Comparison of ENCODE assay signal across 21 cellular contexts in the genomic region with DNA sequence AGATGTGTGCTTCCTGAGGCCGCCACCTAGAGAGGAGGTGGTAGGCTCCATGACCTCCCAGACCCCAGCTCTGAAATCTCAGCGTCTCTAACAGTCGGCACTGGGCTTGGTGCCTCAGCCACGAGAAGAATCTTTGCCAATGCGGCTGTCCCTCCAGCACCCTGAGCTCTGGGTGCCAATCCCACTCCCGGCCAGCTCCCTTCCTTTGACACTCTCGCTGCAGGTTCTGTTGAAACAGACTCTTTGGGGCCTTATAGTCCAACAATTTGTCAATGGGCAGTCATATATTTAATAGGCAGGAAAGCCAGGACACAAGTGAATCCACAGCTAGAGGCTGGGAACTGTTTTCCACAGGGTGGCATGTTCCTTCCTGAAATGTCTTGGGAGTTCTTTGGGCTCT. TPM values are rescaled to one million over a fixed set of nuclear protein-coding genes. Genes with fewer than 3 reads are reported as not detected.
DNase-seq lines count a peak whose midpoint lies in the region; ATAC-seq and TF ChIP-seq lines count a peak whose summit lies in the region.
"Had no signal": no experiment of that assay in that cellular context is flagged by ENCODE, and none has a peak within 500 bp of the region (broad histone marks: within the 10 kb centered on the region; RNA-seq: fewer than 3 reads in every experiment).

No MANE protein-coding gene starts in this region.

- no peak for ATAC-seq in GM19467 (IDR thresholded peaks at IDR 0.05; ENCODE audit: unreplicated experiment)

- no peaks in the 10 kb centered on the region for H3K36me3 Mint-ChIP-seq in Caco-2 (ENCODE audit: insufficient read depth, unreplicated experiment)
- H3K36me3 Mint-ChIP-seq: CD14-positive monocyte; CD4-positive, alpha-beta memory T cell; CD4-positive, CD25-positive, alpha-beta regulatory T cell; CD8-positive, alpha-beta memory T cell had no signal

- no peak overlapping the region for H3K4ac ChIP-seq in neuronal stem cell (ENCODE audit: low read length)

- H3K36me3 ChIP-seq in Caco-2 (ENCODE audit: control insufficient read depth, insufficient read depth, low read length): no peaks in the 10 kb centered on the region
- H3K36me3 ChIP-seq in esophagus muscularis mucosa: no peaks in the 10 kb centered on the region
- H3K36me3 ChIP-seq in neuronal stem cell (replicated peaks in 1 of 2; ENCODE audit: control insufficient read depth in 2 of 2, insufficient read depth in 2 of 2, low read length in 2 of 2): no peaks in the 10 kb centered on the region
- H3K36me3 ChIP-seq in vagina: no peaks in the 10 kb centered on the region
- H3K36me3 ChIP-seq: BE2C, BLaER1 had no signal

- no peak overlapping the region for H3K18ac ChIP-seq in neuronal stem cell (ENCODE audit: low read length)

- H3K23ac ChIP-seq in neuronal stem cell (ENCODE audit: low read depth, low read length, poor library complexity): no peak overlapping the region

- H3K27me3 Mint-ChIP-seq in Caco-2 (ENCODE audit: insufficient read depth, unreplicated experiment): peaks cover 5% of the 10 kb centered on the region

- H4K91ac ChIP-seq in neuronal stem cell (ENCODE audit: low read depth, low read length, poor library complexity): no peak overlapping the region

- no peak for TF ChIP-seq POLR2A in esophagus muscularis mucosa (IDR thresholded peaks at IDR 0.05; ENCODE audit: low read depth)
- TF ChIP-seq POLR2A in vagina (IDR thresholded peaks at IDR 0.05): no peak

- no peak overlapping the region for H4K8ac ChIP-seq in neuronal stem cell (ENCODE audit: low read depth, low read length)

- H2AK5ac ChIP-seq in neuronal stem cell (ENCODE audit: low read depth, low read length): no peak overlapping the region

- no peaks in the 10 kb centered on the region for H3K4me1 Mint-ChIP-seq in Caco-2 (ENCODE audit: low read depth, unreplicated experiment)
- H3K4me1 Mint-ChIP-seq: CD14-positive monocyte; CD4-positive, alpha-beta memory T cell; CD4-positive, CD25-positive, alpha-beta regulatory T cell; CD8-positive, alpha-beta memory T cell had no signal

- no peak for TF ChIP-seq EP300 in esophagus muscularis mucosa (IDR thresholded peaks at IDR 0.05)

- intact Hi-C loops in Caco-2 (cut with micrococcal nuclease; ENCODE audit: unreplicated experiment) (loop anchor here (2.0 kb wide), 1 partner anchor 23 kb away; no protein-coding TSS in a partner anchor), esophagus muscularis mucosa (cut with DNase I) (no loop called here), vagina (cut with DNase I) (no loop called here)

- H2BK120ac ChIP-seq in neuronal stem cell (ENCODE audit: low read depth, low read length): no peak overlapping the region

- H2BK15ac ChIP-seq in neuronal stem cell (ENCODE audit: low read length): no peak overlapping the region

- H2AFZ ChIP-seq in neuronal stem cell (ENCODE audit: low read length): no peak overlapping the region

- no peak overlapping the region for H3K14ac ChIP-seq in neuronal stem cell (ENCODE audit: low read length)

- CTCF ChIA-PET in Caco-2 (lab: Charles Lee): no interaction called here

- H3K4me2 ChIP-seq in neuronal stem cell (ENCODE audit: insufficient read depth, low read length, poor library complexity, severe bottlenecking): no peak overlapping the region
- H3K4me2 ChIP-seq: BLaER1 had no signal

- 92% methylated on average over 6 of the region's 7 CpGs for WGBS in esophagus muscularis mucosa
- WGBS in neuronal stem cell (ENCODE audit: extremely low coverage in 2 of 2, insufficient read length in 2 of 2, insufficient replicate concordance in 1 of 2), 2 donors: no CpG with 5 or more reads among the region's 7 CpGs

- no peak overlapping the region for H3K9ac ChIP-seq in neuronal stem cell (ENCODE audit: low read depth, low read length, poor library complexity)
- H3K9ac ChIP-seq: BLaER1 had no signal

- H3K4me3 Mint-ChIP-seq in Caco-2 (ENCODE audit: unreplicated experiment): no peak overlapping the region
- H3K4me3 Mint-ChIP-seq: CD14-positive monocyte; CD4-positive, alpha-beta memory T cell; CD4-positive, CD25-positive, alpha-beta regulatory T cell; CD8-positive, alpha-beta memory T cell had no signal

- POLR2A ChIA-PET in Caco-2 (lab: Charles Lee): no interaction called here

- DNase-seq in Caco-2 (no peak), esophagus muscularis mucosa (ENCODE audit: extremely low spot score) (peak; percentile 77), neuronal stem cell (ENCODE audit: low spot score) (no peak), vagina (ENCODE audit: extremely low spot score in 2 of 2) (peak; percentile 52 to 58), HT-29 (ENCODE audit: low spot score) (no peak)
- no peak for DNase-seq in activated CD4-positive, alpha-beta T cell treated with anti-CD3 and anti-CD28 coated beads for 1 hour
- DNase-seq: 8988T; ACHN; BE2C; C1 segment of cervical spinal cord; CD4-positive, alpha-beta memory T cell; CD4-positive, CD25-positive, alpha-beta regulatory T cell; CD8-positive, alpha-beta memory T cell; COR-L47; DMS79 treated with DMSO at 0.1 percent for 48 hours; GF-D8 had no signal

- H3K27ac ChIP-seq in esophagus muscularis mucosa (replicated peaks in 1 of 4): no peak overlapping the region
- H3K27ac ChIP-seq in neuronal stem cell (replicated peaks; ENCODE audit: low read length): no peak overlapping the region
- H3K27ac ChIP-seq in vagina: no peak overlapping the region
- H3K27ac ChIP-seq: BLaER1 had no signal

- peak overlapping the region; percentile 56 for H2BK5ac ChIP-seq in neuronal stem cell (ENCODE audit: low read length)

- H3K79me1 ChIP-seq in neuronal stem cell (ENCODE audit: low read depth, low read length): no peaks in the 10 kb centered on the region

- peak overlapping the region; percentile 23 for H3K27ac Mint-ChIP-seq in Caco-2 (ENCODE audit: unreplicated experiment)
- H3K27ac Mint-ChIP-seq: CD14-positive monocyte; CD4-positive, alpha-beta memory T cell; CD4-positive, CD25-positive, alpha-beta regulatory T cell; CD8-positive, alpha-beta memory T cell had no signal

- no peak overlapping the region for H2BK12ac ChIP-seq in neuronal stem cell (ENCODE audit: low read length)

- H3K4me1 ChIP-seq in Caco-2: peaks cover 22% of the 10 kb centered on the region
- H3K4me1 ChIP-seq in esophagus muscularis mucosa: no peaks in the 10 kb centered on the region
- peaks cover 2% of the 10 kb centered on the region in 2 donors for H3K4me1 ChIP-seq in neuronal stem cell (ENCODE audit: control insufficient read depth in 2 of 2, insufficient read depth in 1 of 2, low read depth in 1 of 2, low read length in 2 of 2)
- no peaks in the 10 kb centered on the region for H3K4me1 ChIP-seq in vagina
- H3K4me1 ChIP-seq: BE2C, BLaER1 had no signal

- H3K27me3 ChIP-seq in Caco-2 (replicated peaks; ENCODE audit: control insufficient read depth, insufficient read depth, low read length): no peaks in the 10 kb centered on the region
- peaks cover 0 to 28% (median 3%) of the 10 kb centered on the region in 4 donors for H3K27me3 ChIP-seq in esophagus muscularis mucosa
- no peaks in the 10 kb centered on the region for H3K27me3 ChIP-seq in neuronal stem cell (ENCODE audit: control insufficient read depth in 3 of 3, insufficient read depth in 3 of 3, low read depth in 1 of 3, low read length in 3 of 3)
- H3K27me3 ChIP-seq in vagina: no peaks in the 10 kb centered on the region
- H3K27me3 ChIP-seq: BLaER1 had no signal

- no TSS peak for BruUV-seq in Caco-2 (replicated peaks; lab: Mats Ljungman, UMichigan)

- H3K4me3 ChIP-seq in Caco-2 (ENCODE audit: low read depth, low read length) (no peak overlapping the region), esophagus muscularis mucosa (no peak overlapping the region), neuronal stem cell (ENCODE audit: low read length in 2 of 2) (no peak overlapping the region), vagina (no peak overlapping the region)
- H3K4me3 ChIP-seq: BLaER1 had no signal

- TF ChIP-seq CTCF in Caco-2 (IDR thresholded peaks at IDR 0.05; ENCODE audit: insufficient read depth in 1 of 2, low read depth in 1 of 2, low read length in 1 of 2, severe bottlenecking in 1 of 2, unreplicated experiment in 1 of 2): no peak
- TF ChIP-seq CTCF in esophagus muscularis mucosa (IDR thresholded peaks at IDR 0.05): no peak
- TF ChIP-seq CTCF in vagina (IDR thresholded peaks at IDR 0.05): no peak

- no peaks in the 10 kb centered on the region for H3K9me3 ChIP-seq in Caco-2
- no peaks in the 10 kb centered on the region for H3K9me3 ChIP-seq in esophagus muscularis mucosa
- no peaks in the 10 kb centered on the region for H3K9me3 ChIP-seq in neuronal stem cell (replicated peaks in 1 of 2; ENCODE audit: control insufficient read depth in 2 of 2, insufficient read depth in 1 of 2, low read depth in 1 of 2, low read length in 2 of 2)
- H3K9me3 ChIP-seq in vagina: no peaks in the 10 kb centered on the region
- H3K9me3 ChIP-seq: BE2C, BLaER1 had no signal

- peaks cover 5% of the 10 kb centered on the region for H3K9me3 Mint-ChIP-seq in Caco-2 (ENCODE audit: unreplicated experiment)
- H3K9me3 Mint-ChIP-seq: CD14-positive monocyte; CD4-positive, CD25-positive, alpha-beta regulatory T cell; CD8-positive, alpha-beta memory T cell had no signal

RNA-seq across cellular contexts. Expression of gene PRMT8, which starts 52.8 kb away (rescaled TPM):
- total RNA-seq in Caco-2 (2022) (not detected in 2 replicates), esophagus muscularis mucosa (not detected), vagina (not detected)
- polyA plus RNA-seq in neuronal stem cell (2013, experiment 1 of 2): 0.93 TPM
- polyA plus RNA-seq in neuronal stem cell (2013, experiment 2 of 2): 0.86 TPM
- not detected in 2 replicates for total RNA-seq in HT-29 (2014; rRNA removed; shearing (Covaris generic))
- total RNA-seq: Calu3; CD4-positive, alpha-beta memory T cell; CD4-positive, CD25-positive, alpha-beta regulatory T cell; CD8-positive, alpha-beta memory T cell had no signal
- polyA plus RNA-seq: AG04450; CD14-positive monocyte; CD4-positive, alpha-beta memory T cell; CD4-positive, CD25-positive, alpha-beta regulatory T cell had no signal

Comparison
In these comparisons a context has a peak if more than half of its experiments do, and no peak if none do; other contexts are left out.
1. DNase-seq: peak in esophagus muscularis mucosa (single experiment) and vagina (2 of 2); none in Caco-2 (0 of 2), neuronal stem cell (single experiment), activated CD4-positive, alpha-beta T cell treated with anti-CD3 and anti-CD28 coated beads for 1 hour (single experiment) and HT-29 (single experiment).